In genomic region chr5:94855543-94855942, GRCh38 we compare ENCODE assay signal across 19 cellular contexts.
DNase-seq lines count a peak whose midpoint lies in the region; ATAC-seq, FAIRE-seq and TF ChIP-seq lines count a peak whose summit lies in the region.
"Had no signal": no experiment of that assay in that cellular context is flagged by ENCODE, and none has a peak within 500 bp of the region (broad histone marks: within the 10 kb centered on the region; RNA-seq: fewer than 3 reads in every experiment).

No MANE protein-coding gene starts in this region.

- no peaks in the 10 kb centered on the region for H3F3A ChIP-seq in SK-N-SH (replicated peaks; ENCODE audit: insufficient read depth)

- POLR2A ChIA-PET in SK-N-SH (lab: Yijun Ruan, JAX): no interaction called here
- POLR2A ChIA-PET in HEK293 (lab: Yijun Ruan, JAX): no interaction called here
- POLR2A ChIA-PET in K562 (lab: Yijun Ruan, JAX): no interaction called here

- TF ChIP-seq POLR2A in K562 (conservative IDR thresholded peaks at IDR 0.05): no peak

- no peaks in the 10 kb centered on the region for H3K9me3 ChIP-seq in SK-N-SH
- no peaks in the 10 kb centered on the region for H3K9me3 ChIP-seq in HEK293 (ENCODE audit: control insufficient read depth, insufficient read depth, low read depth, low read length)
- H3K9me3 ChIP-seq in K562 (replicated peaks; ENCODE audit: control insufficient read depth, insufficient read depth, low read depth, low read length): no peaks in the 10 kb centered on the region
- H3K9me3 ChIP-seq: BLaER1 treated with 17β-estradiol and CSF1 and Interleukin-3, amounts not matched to agents 10 nM and 100 nM had no signal

- no peak for DNase-seq in SK-N-SH
- peak; percentile 91 for DNase-seq in NCI-H69 (lab: John Stamatoyannopoulos, UW)
- no peak for DNase-seq in K562 (ENCODE audit: extremely low read depth in 1 of 4, low spot score in 3 of 4)
- DNase-seq in stimulated activated CD4-positive, alpha-beta T cell treated with anti-CD3 and anti-CD28 coated beads, Interleukin-1b, Interleukin-23, amount 100 ng/mL, for 48 hours: no peak
- no peak for DNase-seq in H4 (ENCODE audit: low spot score)
- DNase-seq: Calu3; CD8-positive, alpha-beta T cell; DND-41; EL; GM23248; H7; IMR-90; KBM-7 had no signal

- 46% methylated on average over 6 of the region's 6 CpGs for WGBS in SK-N-SH (ENCODE audit: low lambda C conversion rate)
- WGBS in K562 (ENCODE audit: insufficient coverage, low coverage, missing lambda C conversion rate): 0% methylated on average over 6 of the region's 6 CpGs

- in situ Hi-C loops in K562 (cut with MboI): no loop called here

- no peak overlapping the region for H3K27ac ChIP-seq in SK-N-SH (ENCODE audit: low read depth in 2 of 2, low read length in 1 of 2)
- no peak overlapping the region for H3K27ac ChIP-seq in HEK293 (ENCODE audit: extremely low read depth, low read depth, low read length)
- no peak overlapping the region for H3K27ac ChIP-seq in K562 (ENCODE audit: extremely low read depth, low read depth, low read length)
- H3K27ac ChIP-seq: BLaER1 treated with 17β-estradiol and CSF1 and Interleukin-3, amounts not matched to agents 10 nM and 100 nM; GM23248; HL-60 had no signal

- no peaks in the 10 kb centered on the region for H3K9me1 ChIP-seq in K562 (ENCODE audit: control insufficient read depth, insufficient read depth, low read length)

- H2AFZ ChIP-seq in SK-N-SH (ENCODE audit: low read depth) (no peak overlapping the region), K562 (ENCODE audit: low read depth, low read length) (no peak overlapping the region)
- H2AFZ ChIP-seq: GM23248 had no signal

- H3K36me3 ChIP-seq in SK-N-SH (replicated peaks in 1 of 2; ENCODE audit: control insufficient read depth in 1 of 2, insufficient read depth in 2 of 2, low read length in 1 of 2): no peaks in the 10 kb centered on the region
- no peaks in the 10 kb centered on the region for H3K36me3 ChIP-seq in HEK293 (ENCODE audit: control insufficient read depth in 2 of 2, insufficient read depth in 1 of 2, low read length in 2 of 2)
- no peaks in the 10 kb centered on the region for H3K36me3 ChIP-seq in K562 (ENCODE audit: control insufficient read depth, insufficient read depth, low read length)

- CTCF ChIA-PET in SK-N-SH (lab: Yijun Ruan, JAX): interaction anchor here (0.8 to 1.5 kb wide), 3 partner anchors 13 to 1917 kb away, joined by 3 to 4 read pairs (median 3); no protein-coding TSS in a partner anchor
- CTCF ChIA-PET in HEK293 (lab: Yijun Ruan, JAX): no interaction called here
- CTCF ChIA-PET in K562 (lab: Yijun Ruan, JAX; ENCODE audit: low intra/inter-chr PET ratio): interaction anchor here (0.6 kb wide), 1 partner anchor 983 kb away, joined by 4 read pairs; no protein-coding TSS in a partner anchor

- H4K20me1 ChIP-seq in SK-N-SH (ENCODE audit: insufficient read depth) (no peaks in the 10 kb centered on the region), K562 (replicated peaks; ENCODE audit: control insufficient read depth, insufficient read depth, low read length) (no peaks in the 10 kb centered on the region)

- H3K4me1 ChIP-seq in SK-N-SH (ENCODE audit: control insufficient read depth in 1 of 2, insufficient read depth in 2 of 2, low read depth in 1 of 2, low read length in 1 of 2) (peaks cover 0 to 5% of the 10 kb centered on the region in 2 experiments; a peak in 1 of 4 replicates), HEK293 (ENCODE audit: control insufficient read depth, insufficient read depth, low read length) (peaks cover 7% of the 10 kb centered on the region; the same call in 1 of the 2 replicates), K562 (replicated peaks in 1 of 2; ENCODE audit: control insufficient read depth in 2 of 2, insufficient read depth in 2 of 2, low read length in 2 of 2) (no peaks in the 10 kb centered on the region)
- H3K4me1 ChIP-seq: BLaER1 treated with 17β-estradiol and CSF1 and Interleukin-3, amounts not matched to agents 10 nM and 100 nM had no signal

- no peaks in the 10 kb centered on the region for H3K79me2 ChIP-seq in SK-N-SH (ENCODE audit: insufficient read depth)
- H3K79me2 ChIP-seq in K562 (ENCODE audit: control insufficient read depth, insufficient read depth, low read length): no peaks in the 10 kb centered on the region

- no peak overlapping the region for H3K4me3 ChIP-seq in SK-N-SH (ENCODE audit: low read depth in 2 of 2, low read length in 1 of 2)
- no peak overlapping the region for H3K4me3 ChIP-seq in HEK293 (ENCODE audit: low read depth, low read length)
- no peak overlapping the region for H3K4me3 ChIP-seq in K562
- H3K4me3 ChIP-seq: BLaER1 treated with 17β-estradiol and CSF1 and Interleukin-3, amounts not matched to agents 10 nM and 100 nM; GM23248 had no signal

- BruUV-seq in K562 (replicated peaks; lab: Mats Ljungman, UMichigan): no TSS peak

- H3K27me3 ChIP-seq in SK-N-SH (ENCODE audit: insufficient read depth): no peaks in the 10 kb centered on the region
- no peaks in the 10 kb centered on the region for H3K27me3 ChIP-seq in K562 (ENCODE audit: control insufficient read depth in 2 of 2, insufficient read depth in 2 of 2, low read length in 2 of 2)
- H3K27me3 ChIP-seq: BLaER1 treated with 17β-estradiol and CSF1 and Interleukin-3, amounts not matched to agents 10 nM and 100 nM had no signal

- ATAC-seq in SK-N-SH treated with all-trans-retinoic acid at 6 μM for 48 hours (no peak), K562 (no peak)
- ATAC-seq: CD8-positive, alpha-beta T cell had no signal

- no peaks in the 10 kb centered on the region for H3K9me2 ChIP-seq in SK-N-SH

- TF ChIP-seq CTCF in SK-N-SH (IDR thresholded peaks at IDR 0.05) (no peak), HEK293 (tag by site-specific recombination; IDR thresholded peaks at IDR 0.05) (no peak), K562 (IDR thresholded peaks at IDR 0.05 in 2 of 3, conservative IDR thresholded peaks at IDR 0.05 in 1 of 3; ENCODE audit: insufficient read depth in 2 of 3, low read depth in 1 of 3, low read length in 3 of 3) (no peak)

- TF ChIP-seq EP300 in SK-N-SH (IDR thresholded peaks at IDR 0.05; ENCODE audit: borderline replicate concordance in 1 of 2, low read depth in 1 of 2, low read length in 1 of 2) (peak in 1 of 2 experiments; percentile 5; a peak in 1 of 4 replicates), K562 (IDR thresholded peaks at IDR 0.05; ENCODE audit: low read length) (no peak)

- intact Hi-C loops in K562 (cut with micrococcal nuclease): no loop called here

- TF ChIP-seq RAD21 in SK-N-SH (IDR thresholded peaks at IDR 0.05; ENCODE audit: low read length) (no peak), K562 (CRISPR knock-in tag; conservative IDR thresholded peaks at IDR 0.05 in 1 of 2, IDR thresholded peaks at IDR 0.05 in 1 of 2) (no peak)

- H3K4me2 ChIP-seq in SK-N-SH (no peak overlapping the region), K562 (ENCODE audit: insufficient read depth, low read length) (no peak overlapping the region)
- H3K4me2 ChIP-seq: BLaER1 treated with 17β-estradiol and CSF1 and Interleukin-3, amounts not matched to agents 10 nM and 100 nM had no signal

- FAIRE-seq in K562 (lab: Jason Lieb, UNC): no peak
- FAIRE-seq: GM12891, GM18507 had no signal

- H3K9ac ChIP-seq in SK-N-SH (no peak overlapping the region), K562 (ENCODE audit: insufficient read depth in 1 of 2, low read depth in 2 of 2, low read length in 2 of 2) (no peak overlapping the region)
- H3K9ac ChIP-seq: BLaER1 treated with 17β-estradiol and CSF1 and Interleukin-3, amounts not matched to agents 10 nM and 100 nM; GM23248 had no signal

TF ChIP-seq in SK-N-SH, 30 proteins besides CTCF, POLR2A, EP300 and RAD21:
- no peak for TF ChIP-seq POLR2AphosphoS5 (IDR thresholded peaks at IDR 0.05; ENCODE audit: low read depth, low read length)
- 0 out of 2 replicates have a peak, but pooled peaks have one; percentile 35 for TF ChIP-seq GATA2 (CRISPR knock-in tag; IDR thresholded peaks at IDR 0.05)

TF ChIP-seq in SK-N-SH treated with all-trans-retinoic acid at 6 μM for 48 hours, 23 proteins besides CTCF, POLR2A, EP300 and RAD21:
- TF ChIP-seq ZNF8 (CRISPR knock-in tag; IDR thresholded peaks at IDR 0.05) (no peak), ARNTL (CRISPR knock-in tag; IDR thresholded peaks at IDR 0.05; ENCODE audit: borderline replicate concordance, low read depth) (no peak), ZFP3 (CRISPR knock-in tag; IDR thresholded peaks at IDR 0.05) (no peak), TOX (CRISPR knock-in tag; IDR thresholded peaks at IDR 0.05; ENCODE audit: borderline replicate concordance) (no peak)
TF ChIP-seq in SK-N-SH treated with all-trans-retinoic acid at 6 μM for 48 hours: peak in this region for 0.

TF ChIP-seq in HEK293, 187 proteins besides CTCF, POLR2A, EP300 and RAD21:
- peak; percentile 37; the same call in 1 of the 2 replicates for TF ChIP-seq ATF2 (tag by site-specific recombination; IDR thresholded peaks at IDR 0.05; ENCODE audit: low read depth)
- no peak for TF ChIP-seq SETDB1 (IDR thresholded peaks at IDR 0.05; ENCODE audit: insufficient read length, low read length)
- no peak for TF ChIP-seq FEZF1 (tag by site-specific recombination; IDR thresholded peaks at IDR 0.05)
TF ChIP-seq in HEK293: peak in this region for 1.

TF ChIP-seq in K562, 482 proteins besides CTCF, POLR2A, EP300 and RAD21 (continues in another document):
- TF ChIP-seq ZNF146 (CRISPR knock-in tag; IDR thresholded peaks at IDR 0.05; ENCODE audit: unreplicated experiment) (no peak), ZNF780A (CRISPR knock-in tag; IDR thresholded peaks at IDR 0.05) (no peak), ATF7 (IDR thresholded peaks at IDR 0.05) (no peak; the same call in 1 of the 2 replicates), FOXK2 (conservative IDR thresholded peaks at IDR 0.05 in 1 of 2, IDR thresholded peaks at IDR 0.05 in 1 of 2; ENCODE audit: low read depth in 2 of 2) (no peak), PHB (CRISPR knock-in tag; IDR thresholded peaks at IDR 0.05) (no peak), CHCHD3 (CRISPR knock-in tag; IDR thresholded peaks at IDR 0.05) (no peak)
- TF ChIP-seq, protein P1, sequence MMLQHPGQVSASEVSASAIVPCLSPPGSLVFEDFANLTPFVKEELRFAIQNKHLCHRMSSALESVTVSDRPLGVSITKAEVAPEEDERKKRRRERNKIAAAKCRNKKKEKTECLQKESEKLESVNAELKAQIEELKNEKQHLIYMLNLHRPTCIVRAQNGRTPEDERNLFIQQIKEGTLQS (IDR thresholded peaks at IDR 0.05): peak; percentile 55; the same call in 1 of the 2 replicates
- TF ChIP-seq, protein P1 (CRISPR knock-in tag; conservative IDR thresholded peaks at IDR 0.05): no peak
